In the genomic region with DNA sequence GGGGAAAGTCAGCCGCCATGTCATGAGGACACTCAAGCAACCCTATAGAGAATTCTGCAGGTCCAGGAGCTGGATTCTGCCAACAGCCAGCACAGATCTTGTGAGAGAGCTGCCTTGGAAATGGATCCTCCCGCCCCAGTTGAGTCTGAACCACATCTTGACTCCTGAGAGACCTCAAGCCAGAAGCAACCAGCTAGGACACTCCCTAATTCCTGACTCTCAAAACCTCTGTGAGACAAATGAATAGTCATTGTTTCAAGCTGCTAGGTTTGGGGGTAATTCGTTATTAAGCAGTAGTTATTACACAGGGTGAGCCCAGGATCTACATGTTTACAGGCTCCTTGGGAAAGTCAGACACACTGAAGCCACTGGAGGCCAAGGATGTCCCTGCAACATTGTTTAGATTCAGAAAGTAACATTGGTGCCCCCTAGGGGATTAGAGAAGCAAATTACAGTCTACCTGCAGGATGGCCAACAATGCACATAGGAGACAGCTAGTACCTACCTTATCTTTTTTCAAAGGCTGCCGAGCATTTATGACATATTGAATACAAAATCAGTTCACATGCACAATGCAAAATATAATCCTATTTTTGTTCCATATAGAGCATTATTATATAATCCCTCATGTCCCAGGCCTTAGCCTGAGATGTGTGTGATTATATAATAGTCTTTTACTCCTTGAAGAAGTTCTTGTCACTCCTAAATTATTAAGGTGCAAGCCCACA, we compare ENCODE assay signal across 8 cellular contexts. TPM values are rescaled to one million over a fixed set of nuclear protein-coding genes. Genes with fewer than 3 reads are reported as not detected.
DNase-seq lines count a peak whose midpoint lies in the region; ATAC-seq and TF ChIP-seq lines count a peak whose summit lies in the region.

No MANE protein-coding gene starts in this region.

- H4K20me1 ChIP-seq in DND-41 (ENCODE audit: insufficient read depth, low read length), result no peaks in the 10 kb centered on the region

- H3K27ac ChIP-seq in DND-41 (ENCODE audit: low read length), result no peak overlapping the region
- no peak overlapping the region for H3K27ac ChIP-seq in body of pancreas

- H3K9ac ChIP-seq in DND-41 (ENCODE audit: low read depth, low read length), result no peak overlapping the region

- H3K4me3 ChIP-seq in DND-41 (ENCODE audit: low read depth in 1 of 2, low read length in 2 of 2) (no peak overlapping the region), body of pancreas (no peak overlapping the region)

- no peak for TF ChIP-seq POLR2A in body of pancreas (IDR thresholded peaks at IDR 0.05)

- no peaks in the 10 kb centered on the region for H3K4me1 Mint-ChIP-seq in stimulated activated naive B cell treated with anti-CD40 and anti-IgM and Interleukin-4, amounts not matched to agents 10 μg/mL and 1 μg/mL and 100 μg/mL, for 72 hours

- peak; percentile 14 for DNase-seq in DND-41
- peak; percentile 56 for DNase-seq in NCI-H460 (ENCODE audit: extremely low read depth, low read depth)
- peak in 3 of 4 donors; percentile 9 to 34 (median 20) for DNase-seq in body of pancreas
- peak; percentile 82 for DNase-seq in iPS-NIHi7 (ENCODE audit: extremely low spot score)
- no peak for DNase-seq in stimulated activated naive B cell treated with anti-CD40 and anti-IgM and Interleukin-4, amounts not matched to agents 10 μg/mL and 1 μg/mL and 100 μg/mL, for 72 hours
- no peak for DNase-seq in activated effector memory CD4-positive, alpha-beta T cell treated with anti-CD3 and anti-CD28 coated beads, Interleukin-2, amount 50 U/mL, for 16 hours

- H3K4me3 Mint-ChIP-seq in stimulated activated naive B cell treated with anti-CD40 and anti-IgM and Interleukin-4, amounts not matched to agents 10 μg/mL and 1 μg/mL and 100 μg/mL, for 72 hours, result no peak overlapping the region

- no peaks in the 10 kb centered on the region for H3K36me3 ChIP-seq in DND-41 (ENCODE audit: insufficient read depth, low read length)
- H3K36me3 ChIP-seq in body of pancreas (replicated peaks in 1 of 2; ENCODE audit: insufficient read depth in 1 of 2, low read depth in 2 of 2), result no peaks in the 10 kb centered on the region

- no peaks in the 10 kb centered on the region for H3K9me3 Mint-ChIP-seq in stimulated activated naive B cell treated with anti-CD40 and anti-IgM and Interleukin-4, amounts not matched to agents 10 μg/mL and 1 μg/mL and 100 μg/mL, for 72 hours

- H3K27me3 Mint-ChIP-seq in stimulated activated naive B cell treated with anti-CD40 and anti-IgM and Interleukin-4, amounts not matched to agents 10 μg/mL and 1 μg/mL and 100 μg/mL, for 72 hours, result peaks cover 21 to 50% of the 10 kb centered on the region in 2 donors

- H3K27me3 ChIP-seq in DND-41 (ENCODE audit: insufficient read depth, low read length, poor library complexity) (peaks cover 13% of the 10 kb centered on the region), body of pancreas (no peaks in the 10 kb centered on the region)

- H3K4me2 ChIP-seq in DND-41 (ENCODE audit: insufficient read depth, low read length), result no peak overlapping the region

- no peaks in the 10 kb centered on the region for H3K36me3 Mint-ChIP-seq in stimulated activated naive B cell treated with anti-CD40 and anti-IgM and Interleukin-4, amounts not matched to agents 10 μg/mL and 1 μg/mL and 100 μg/mL, for 72 hours

- H3K9me3 ChIP-seq in DND-41 (ENCODE audit: insufficient read depth, low read length, severe bottlenecking) (no peaks in the 10 kb centered on the region), body of pancreas (no peaks in the 10 kb centered on the region)

- no peak overlapping the region for H2AFZ ChIP-seq in DND-41 (ENCODE audit: low read depth, low read length)

- H3K27ac Mint-ChIP-seq in stimulated activated naive B cell treated with anti-CD40 and anti-IgM and Interleukin-4, amounts not matched to agents 10 μg/mL and 1 μg/mL and 100 μg/mL, for 72 hours, result no peak overlapping the region

- intact Hi-C loops in body of pancreas (cut with DNase I), result no loop called here

- H3K79me2 ChIP-seq in DND-41 (ENCODE audit: insufficient read depth, low read length), result no peaks in the 10 kb centered on the region

- WGBS in body of pancreas, 2 donors, result 35 to 44% methylated on average over 4 of the region's 4 CpGs

- ATAC-seq in DND-41 (ENCODE audit: insufficient read depth, low read depth), result peak; percentile 71
- peak; percentile 75 for ATAC-seq in HG02938 (IDR thresholded peaks at IDR 0.05; ENCODE audit: unreplicated experiment)
- peak; percentile 47 for ATAC-seq in body of pancreas
- peak; percentile 71 to 79 for ATAC-seq in stimulated activated naive B cell treated with anti-CD40 and anti-IgM and Interleukin-4, amounts not matched to agents 10 μg/mL and 1 μg/mL and 100 μg/mL, for 72 hours (replicated peaks)
- no peak for ATAC-seq in HG02970 (IDR thresholded peaks at IDR 0.05; ENCODE audit: low FRiP score, unreplicated experiment)

- no peaks in the 10 kb centered on the region for H3K4me1 ChIP-seq in DND-41 (ENCODE audit: insufficient read depth, low read length)
- H3K4me1 ChIP-seq in body of pancreas, result no peaks in the 10 kb centered on the region

- peak; percentile 79 for TF ChIP-seq CTCF in DND-41 (IDR thresholded peaks at IDR 0.05; ENCODE audit: borderline replicate concordance, extremely low read depth, low read length, poor library complexity, severe bottlenecking)
- peak in 6 of 7 experiments; percentile 34 to 54 (median 48) for TF ChIP-seq CTCF in body of pancreas (IDR thresholded peaks at IDR 0.05)

RNA-seq across cellular contexts. Expression of gene FICD, which starts 57.9 kb away (rescaled TPM):
- total RNA-seq in NCI-H460 (2014; rRNA removed; shearing (Covaris generic)), result 6.3 and 7.2 TPM in 2 replicates
- 2.1 and 6.1 TPM in 2 replicates for polyA plus RNA-seq in NCI-H460 (2014; cell fraction: nucleus; rRNA removed)
- 10 to 100 TPM; 10.9 to 11.9 TPM for total RNA-seq in body of pancreas

Comparison
In these comparisons a context has a peak if more than half of its experiments do, and no peak if none do; other contexts are left out.
1. DNase-seq: peak in DND-41 (single experiment), NCI-H460 (single experiment), body of pancreas (3 of 4) and iPS-NIHi7 (single experiment); none in stimulated activated naive B cell treated with anti-CD40 and anti-IgM and Interleukin-4, amounts not matched to agents 10 μg/mL and 1 μg/mL and 100 μg/mL, for 72 hours (single experiment) and activated effector memory CD4-positive, alpha-beta T cell treated with anti-CD3 and anti-CD28 coated beads, Interleukin-2, amount 50 U/mL, for 16 hours (single experiment).